8 cellular contexts compared by ENCODE assay signal in genomic region chr1:32650752-32651460, GRCh38. TPM values are rescaled to one million over a fixed set of nuclear protein-coding genes. Genes with fewer than 3 reads are reported as not detected.
DNase-seq lines count a peak whose midpoint lies in the region; ATAC-seq, FAIRE-seq and TF ChIP-seq lines count a peak whose summit lies in the region.

TSS of gene RBBP4 (plus strand) at chr1:32651208. CDS start at chr1:32651307, 99 bp downstream.

- H3K79me2 ChIP-seq in OCI-LY3 (ENCODE audit: low read length) (peaks cover 79% of the 10 kb centered on the region), endothelial cell of umbilical vein (ENCODE audit: control insufficient read depth, insufficient read depth, low read length) (peaks cover 62% of the 10 kb centered on the region)

- dilution Hi-C loops in endothelial cell of umbilical vein (cut with MboI; ENCODE audit: extremely low pct_ligation_motif_present, low sequenced_read_pairs): no loop called here

- peak; percentile 76 for ATAC-seq in GM21515 (IDR thresholded peaks at IDR 0.05; ENCODE audit: unreplicated experiment)

- no peaks in the 10 kb centered on the region for H3K9me1 ChIP-seq in endothelial cell of umbilical vein (replicated peaks; ENCODE audit: control insufficient read depth, extremely low read depth, insufficient read depth, low read length)

- FAIRE-seq in endothelial cell of umbilical vein (lab: Jason Lieb, UNC): no peak

- peak within 1 kb of the TSS; percentile 94 for H3K4me2 ChIP-seq in OCI-LY3 (ENCODE audit: low read length)
- peak within 1 kb of the TSS; percentile 87 for H3K4me2 ChIP-seq in endothelial cell of umbilical vein (ENCODE audit: insufficient read depth, low read length)

- H3K4me1 ChIP-seq in OCI-LY3 (ENCODE audit: low read length) (peaks cover 23% of the 10 kb centered on the region), endothelial cell of umbilical vein (ENCODE audit: control insufficient read depth, extremely low read depth, insufficient read depth, low read length) (peaks cover 18% of the 10 kb centered on the region)

- no peak for TF ChIP-seq CTCF in OCI-LY3 (IDR thresholded peaks at IDR 0.05; ENCODE audit: low read depth, low read length)
- TF ChIP-seq CTCF in endothelial cell of umbilical vein (IDR thresholded peaks at IDR 0.05; ENCODE audit: extremely low read depth in 1 of 2, insufficient read depth in 1 of 2, low read depth in 1 of 2, low read length in 2 of 2): no peak

- H2AFZ ChIP-seq in OCI-LY3 (ENCODE audit: low read depth, low read length) (peak within 1 kb of the TSS; percentile 1; the same call in 1 of the 2 replicates), endothelial cell of umbilical vein (ENCODE audit: low read depth, low read length) (peak within 1 kb of the TSS; percentile 73)

- H3K9ac ChIP-seq in OCI-LY3 (ENCODE audit: low read length): peak within 1 kb of the TSS; percentile 100
- H3K9ac ChIP-seq in endothelial cell of umbilical vein (replicated peaks; ENCODE audit: extremely low read depth, insufficient read depth, low read length): peak within 1 kb of the TSS; percentile 96

- peak; percentile 85 for TF ChIP-seq POLR2A in endothelial cell of umbilical vein (IDR thresholded peaks at IDR 0.05; ENCODE audit: low read depth, low read length)

- peak within 1 kb of the TSS; percentile 98 for H3K27ac ChIP-seq in OCI-LY3 (ENCODE audit: low read length)
- peak within 1 kb of the TSS; percentile 95 for H3K27ac ChIP-seq in endothelial cell of umbilical vein (ENCODE audit: insufficient read depth, low read depth, low read length)

- BruUV-seq in endothelial cell of umbilical vein (replicated peaks; lab: Mats Ljungman, UMichigan): no TSS peak

- peak within 1 kb of the TSS; percentile 94 for H3K4me3 ChIP-seq in OCI-LY3 (ENCODE audit: low read length)
- H3K4me3 ChIP-seq in endothelial cell of umbilical vein (replicated peaks in 1 of 3; ENCODE audit: insufficient read depth in 1 of 3, low read depth in 1 of 3, low read length in 3 of 3): peak within 1 kb of the TSS; percentile 65 to 90 (median 68)

- intact Hi-C loops in endothelial cell of umbilical vein (cut with micrococcal nuclease): loop anchor here (1.0 to 2.0 kb wide), 7 partner anchors 38 to 203 kb away; partner anchors contain the start of genes S100PBP, YARS1 and ZBTB8A

- peaks cover 11% of the 10 kb centered on the region; the same call in 1 of the 2 replicates for H4K20me1 ChIP-seq in OCI-LY3 (ENCODE audit: insufficient read depth, low read length)
- peaks cover 2% of the 10 kb centered on the region for H4K20me1 ChIP-seq in endothelial cell of umbilical vein (replicated peaks; ENCODE audit: control insufficient read depth, extremely low read depth, insufficient read depth, low read length)

- H3K27me3 ChIP-seq in OCI-LY3 (ENCODE audit: low read depth, low read length) (no peaks in the 10 kb centered on the region), endothelial cell of umbilical vein (ENCODE audit: control insufficient read depth in 2 of 2, insufficient read depth in 2 of 2, low read length in 2 of 2) (no peaks in the 10 kb centered on the region)

- DNase-seq in D341Med (ENCODE audit: low spot score): peak; percentile 99
- peak; percentile 99 for DNase-seq in HuH-7 (ENCODE audit: low spot score)
- peak; percentile 99 for DNase-seq in activated CD8-positive, alpha-beta memory T cell treated with anti-CD3 and anti-CD28 coated beads, Interleukin-2, amount 50 U/mL, for 48 hours
- peak; percentile 98 for DNase-seq in endothelial cell of umbilical vein (ENCODE audit: low read depth, low spot score)
- DNase-seq in middle frontal gyrus (ENCODE audit: extremely low spot score, low spot score): peak; percentile 96
- peak; percentile 97 to 99 for DNase-seq in stimulated activated CD8-positive, alpha-beta memory T cell treated with anti-CD3 and anti-CD28 coated beads, Interleukin-2, amount 100 ng/mL, for 48 hours (ENCODE audit: low read depth in 2 of 2)

- H3K9me3 ChIP-seq in OCI-LY3 (ENCODE audit: insufficient read depth, low read length): no peaks in the 10 kb centered on the region
- H3K9me3 ChIP-seq in endothelial cell of umbilical vein (replicated peaks; ENCODE audit: control insufficient read depth, insufficient read depth, low read length): no peaks in the 10 kb centered on the region

- H3K36me3 ChIP-seq in OCI-LY3 (replicated peaks; ENCODE audit: low read depth, low read length) (peaks cover 31% of the 10 kb centered on the region), endothelial cell of umbilical vein (ENCODE audit: control insufficient read depth in 2 of 2, extremely low read depth in 1 of 2, insufficient read depth in 2 of 2, low read length in 2 of 2) (peaks cover 5 to 12% of the 10 kb centered on the region in 2 experiments)

- CTCF ChIA-PET in endothelial cell of umbilical vein (lab: Charles Lee): interaction anchor here (0.7 to 1.5 kb wide), 3 partner anchors 10 to 166 kb away, joined by 3 to 12 read pairs (median 3); partner anchors contain the start of gene YARS1

- POLR2A ChIA-PET in endothelial cell of umbilical vein (lab: Charles Lee): interaction anchor here (0.8 to 1.3 kb wide), 3 partner anchors 12 to 315 kb away, joined by 3 to 4 read pairs (median 3); partner anchors contain the start of gene MARCKSL1

TF ChIP-seq in endothelial cell of umbilical vein, 7 proteins besides CTCF, POLR2A, EP300 and RAD21:
- TF ChIP-seq POLR2AphosphoS5 (IDR thresholded peaks at IDR 0.05; ENCODE audit: insufficient read depth, low read depth, low read length) (peak; percentile 79), MAX (IDR thresholded peaks at IDR 0.05; ENCODE audit: insufficient read depth, insufficient read length) (peak; percentile 71), GATA2 (IDR thresholded peaks at IDR 0.05; ENCODE audit: insufficient read depth, insufficient read length, low read depth, low read length) (no peak)

RNA-seq across cellular contexts. Expression of gene RBBP4, which starts in this region (rescaled TPM):
- 228 and 241 TPM in 2 replicates for total RNA-seq in endothelial cell of umbilical vein
- polyA plus RNA-seq in endothelial cell of umbilical vein: 64.8 and 84.9 TPM in 2 replicates
- polyA plus RNA-seq in endothelial cell of umbilical vein (2011; cell fraction: cytosol; rRNA removed): 120 and 127 TPM in 2 replicates
- polyA plus RNA-seq in endothelial cell of umbilical vein (2011; cell fraction: nucleus; rRNA removed): 161 and 166 TPM in 2 replicates
- polyA plus RNA-seq in endothelial cell of umbilical vein (2012): 157 and 169 TPM in 2 replicates
- polyA minus RNA-seq in endothelial cell of umbilical vein: 152 and 153 TPM in 2 replicates
- polyA minus RNA-seq in endothelial cell of umbilical vein (2011; cell fraction: cytosol; rRNA and poly(A)+ RNA removed): 91.4 TPM
- 112 and 151 TPM in 2 replicates for polyA minus RNA-seq in endothelial cell of umbilical vein (2011; cell fraction: nucleus; rRNA and poly(A)+ RNA removed)

Comparison
In these comparisons a context has a peak if more than half of its experiments do, and no peak if none do; other contexts are left out.
1. Peak in every context shown above with its lines: DNase-seq, ATAC-seq, H3K4me3 ChIP-seq and H3K27ac ChIP-seq.